In the genomic region with DNA sequence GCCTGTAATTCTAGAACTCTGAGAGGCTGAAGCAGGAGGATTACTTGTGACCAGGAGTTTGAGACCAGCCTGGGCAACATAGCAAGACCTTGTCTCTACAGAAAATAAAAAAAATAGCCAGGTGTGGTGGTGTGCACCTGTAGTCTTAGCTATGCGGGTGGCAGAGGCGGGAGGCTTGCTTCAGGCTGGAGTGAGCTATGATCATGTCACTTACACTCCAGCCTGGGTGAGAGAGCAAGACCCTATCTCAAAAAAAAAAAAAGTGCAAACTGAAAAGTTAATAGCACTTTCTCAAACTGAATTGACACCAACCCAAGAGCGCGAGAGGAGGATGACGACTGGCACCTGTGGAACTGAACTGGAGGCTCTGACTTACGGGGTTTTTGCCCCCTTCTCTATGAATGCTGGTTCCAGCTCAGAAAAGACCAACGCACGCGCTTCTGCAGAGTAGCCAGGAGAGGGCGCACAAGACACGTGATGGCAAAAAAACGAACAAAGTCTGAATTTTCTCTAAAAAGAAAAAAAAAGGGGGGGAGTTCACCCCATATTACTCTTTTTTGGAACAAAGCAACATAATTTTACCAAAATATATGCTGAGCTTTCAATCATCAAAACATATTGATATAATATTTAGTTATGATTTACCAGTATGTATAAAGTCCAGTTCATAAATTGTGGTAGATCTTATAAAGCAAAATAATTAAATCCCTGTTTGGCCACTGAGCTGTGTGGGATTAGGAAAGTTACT, we compare ENCODE assay signal across 8 cellular contexts. TPM values are rescaled to one million over a fixed set of nuclear protein-coding genes. Genes with fewer than 3 reads are reported as not detected.
DNase-seq lines count a peak whose midpoint lies in the region; ATAC-seq, FAIRE-seq and TF ChIP-seq lines count a peak whose summit lies in the region.

No MANE protein-coding gene starts in this region.

- POLR2A ChIA-PET in WTC11 (lab: Charles Lee), result interaction anchor here (0.9 to 2.2 kb wide), 4 partner anchors 24 to 346 kb away, joined by 3 to 9 read pairs (median 4); partner anchors contain the start of genes CFAP92 and RAB43
- POLR2A ChIA-PET in HepG2 (lab: Yijun Ruan, JAX), result interaction anchor here (0.6 to 1.3 kb wide), 2 partner anchors 149 to 779 kb away, joined by 3 read pairs; no protein-coding TSS in a partner anchor

- H3K27ac Mint-ChIP-seq in WTC11, result no peak overlapping the region

- H4K20me1 ChIP-seq in HepG2 (ENCODE audit: insufficient read depth, low read length), result no peaks in the 10 kb centered on the region

- H3K4me2 ChIP-seq in HepG2 (ENCODE audit: low read depth, low read length), result no peak overlapping the region

- in situ Hi-C loops in HepG2 (cut with HindIII; ENCODE audit: extremely low pct_ligation_motif_present, low pct_unique_long_range_greater_than_20kb), result loop anchor here (10.0 kb wide), 1 partner anchor 115 kb away; no protein-coding TSS in a partner anchor

- BruUV-seq in HepG2 (replicated peaks; lab: Mats Ljungman, UMichigan), result no TSS peak

- H3K4me3 ChIP-seq in cardiac fibroblast (replicated peaks in 1 of 2; ENCODE audit: low read depth in 2 of 2, low read length in 2 of 2) (no peak overlapping the region), HepG2 (replicated peaks in 1 of 3; ENCODE audit: insufficient read depth in 1 of 3, low read depth in 2 of 3, low read length in 3 of 3) (no peak overlapping the region)

- no peak overlapping the region for H3K27ac ChIP-seq in HepG2 (ENCODE audit: extremely low read length, insufficient read depth, low read length)

- TF ChIP-seq EP300 in HepG2 (IDR thresholded peaks at IDR 0.05; ENCODE audit: low read depth in 2 of 2, low read length in 2 of 2) (no peak), HepG2 (CRISPR knock-in tag; IDR thresholded peaks at IDR 0.05; ENCODE audit: borderline replicate concordance) (no peak)

- TF ChIP-seq CTCF in WTC11 (IDR thresholded peaks at IDR 0.05) (peak; percentile 71), cardiac fibroblast (IDR thresholded peaks at IDR 0.05; ENCODE audit: low read depth, low read length) (peak; percentile 92), HepG2 (CRISPR knock-in tag; IDR thresholded peaks at IDR 0.05) (peak; percentile 79)

- no peaks in the 10 kb centered on the region for H3K4me1 ChIP-seq in HepG2 (ENCODE audit: insufficient read depth, low read length)

- 2% methylated on average over 12 of the region's 12 CpGs for WGBS in HepG2 (ENCODE audit: low lambda C conversion rate)

- H2AFZ ChIP-seq in HepG2 (ENCODE audit: low read length), result no peak overlapping the region

- TF ChIP-seq RAD21 in HepG2 (CRISPR knock-in tag; IDR thresholded peaks at IDR 0.05), result peak; percentile 60

- H3K27me3 ChIP-seq in HepG2 (ENCODE audit: control insufficient read depth in 1 of 2, insufficient read depth in 2 of 2, low read length in 2 of 2), result peaks cover 2 to 37% of the 10 kb centered on the region in 2 experiments; a peak in 4 of 5 replicates

- H3K9ac ChIP-seq in HepG2 (ENCODE audit: insufficient read depth, low read depth, low read length), result no peak overlapping the region

- no peak overlapping the region for H3K4me3 Mint-ChIP-seq in WTC11

- H3K9me3 Mint-ChIP-seq in WTC11, result no peaks in the 10 kb centered on the region

- no peaks in the 10 kb centered on the region for H3K27me3 Mint-ChIP-seq in WTC11 (ENCODE audit: low read depth)

- no peaks in the 10 kb centered on the region for H3K9me3 ChIP-seq in HepG2 (ENCODE audit: low read length)

- FAIRE-seq in HepG2 (lab: Jason Lieb, UNC), result peak; percentile 52

- DNase-seq in NCI-H1436 (lab: John Stamatoyannopoulos, UW), result peak; percentile 64
- no peak for DNase-seq in NCI-H1436 treated with DMSO at 0.1 percent for 48 hours (lab: John Stamatoyannopoulos, UW)
- peak; percentile 26 for DNase-seq in NCI-H2107 (lab: John Stamatoyannopoulos, UW)
- peak; percentile 69 for DNase-seq in WTC11 (ENCODE audit: low spot score)
- peak; percentile 60 to 65 for DNase-seq in cardiac fibroblast (ENCODE audit: low read depth in 2 of 2)
- peak; percentile 25 for DNase-seq in HepG2 (ENCODE audit: low spot score)
- peak; percentile 44 for DNase-seq in stimulated activated CD8-positive, alpha-beta memory T cell treated with anti-CD3 and anti-CD28 coated beads, Interleukin-12 subunit alpha, Interleukin-12 subunit beta, amount 100 ng/mL, for 1 hour (ENCODE audit: low read depth)

- CTCF ChIA-PET in WTC11 (lab: Charles Lee), result interaction anchor here (0.5 to 2.9 kb wide), 64 partner anchors 8 to 413 kb away, joined by 3 to 70 read pairs (median 4); partner anchors contain the start of genes ACAD9, CFAP92, COPG1 and EFCC1
- CTCF ChIA-PET in HepG2 (lab: Yijun Ruan, JAX; ENCODE audit: low intra/inter-chr PET ratio, low total read pairs), result interaction anchor here (0.9 to 1.8 kb wide), 2 partner anchors 117 to 276 kb away, joined by 4 to 20 read pairs; no protein-coding TSS in a partner anchor

- H3K36me3 Mint-ChIP-seq in WTC11, result no peaks in the 10 kb centered on the region

- TF ChIP-seq POLR2A in HepG2 (IDR thresholded peaks at IDR 0.05; ENCODE audit: insufficient read depth in 1 of 2, low read depth in 2 of 2, low read length in 2 of 2), result no peak

- ATAC-seq in WTC11 (peak; percentile 81), HepG2 (peak; percentile 69), HG03196 (IDR thresholded peaks at IDR 0.05; ENCODE audit: unreplicated experiment) (no peak)

- no peaks in the 10 kb centered on the region for H3K36me3 ChIP-seq in HepG2 (replicated peaks in 1 of 2; ENCODE audit: control insufficient read depth in 1 of 2, insufficient read depth in 2 of 2, low read length in 2 of 2)

- H3K79me2 ChIP-seq in HepG2 (ENCODE audit: insufficient read depth, low read length), result no peaks in the 10 kb centered on the region

- intact Hi-C loops in HepG2 (cut with micrococcal nuclease; ENCODE audit: unreplicated experiment), result loop anchor here (1.0 to 5.0 kb wide), 4 partner anchors 46 to 279 kb away; partner anchors contain the start of gene COPG1

- H3K4me1 Mint-ChIP-seq in WTC11, result no peaks in the 10 kb centered on the region

TF ChIP-seq in HepG2, 621 proteins besides CTCF, POLR2A, EP300 and RAD21 (continues in another document):
- TF ChIP-seq ZNF501 (CRISPR knock-in tag; IDR thresholded peaks at IDR 0.05) (0 out of 2 replicates have a peak, but pooled peaks have one; percentile 25), TCF12 (IDR thresholded peaks at IDR 0.05) (no peak), TCF12 (CRISPR knock-in tag; IDR thresholded peaks at IDR 0.05) (no peak), SMC3 (IDR thresholded peaks at IDR 0.05; ENCODE audit: low read length) (peak; percentile 84), STAG1 (CRISPR knock-in tag; IDR thresholded peaks at IDR 0.05) (peak; percentile 88)

RNA-seq across cellular contexts. Expression of gene CFAP92, which starts 23.7 kb away (rescaled TPM):
- total RNA-seq in WTC11 (2021), result 2.3 to 2.9 TPM (median 2.6 TPM) in 3 replicates
- total RNA-seq in HepG2 (2016; rRNA removed; fragmentation: Illumina TruSeq; extraction: Trizol), result 0.45 and 0.46 TPM in 2 replicates
- total RNA-seq in HepG2 (2016; cell fraction: cytosol; rRNA removed; fragmentation: Illumina TruSeq; extraction: Trizol; ENCODE audit: low read depth), result 1.1 and 1.3 TPM in 2 replicates
- 0.13 and 0.54 TPM in 2 replicates for total RNA-seq in HepG2 (2016; cell fraction: insoluble cytoplasmic fraction; rRNA removed; fragmentation: Illumina TruSeq; extraction: Trizol)
- total RNA-seq in HepG2 (2016; cell fraction: membrane; rRNA removed; fragmentation: Illumina TruSeq; extraction: Trizol), result 1.2 and 1.5 TPM in 2 replicates
- total RNA-seq in HepG2 (2016; cell fraction: nucleus; rRNA removed; fragmentation: Illumina TruSeq; extraction: Trizol), result 0.38 TPM in 1 of 2 replicates, not detected in the other
- polyA plus RNA-seq in HepG2 (2011; rRNA removed), result 0.18 and 0.20 TPM in 2 replicates
- polyA plus RNA-seq in HepG2 (2011; cell fraction: cytosol; rRNA removed), result 0.13 TPM in 2 replicates
- polyA plus RNA-seq in HepG2 (2011; cell fraction: nucleus; rRNA removed), result 0.09 TPM in 1 of 2 replicates, not detected in the other
- polyA plus RNA-seq in HepG2 (2012), result 0.40 and 0.64 TPM in 2 replicates
- 1.2 and 2.4 TPM in 2 replicates for polyA plus RNA-seq in HepG2 (2016; cell fraction: cytosol; fragmentation: Illumina TruSeq; extraction: Trizol; ENCODE audit: low read depth)
- polyA plus RNA-seq in HepG2 (2016; cell fraction: insoluble cytoplasmic fraction; fragmentation: Illumina TruSeq; extraction: Trizol; ENCODE audit: low read depth), result 0.73 and 1.0 TPM in 2 replicates
- polyA plus RNA-seq in HepG2 (2016; cell fraction: membrane; fragmentation: Illumina TruSeq; extraction: Trizol; ENCODE audit: low read depth), result 1.4 and 1.6 TPM in 2 replicates
- polyA plus RNA-seq in HepG2 (2016; cell fraction: nucleus; fragmentation: Illumina TruSeq; extraction: Trizol; ENCODE audit: insufficient read depth, low read depth), result 0.68 and 1.4 TPM in 2 replicates
- not detected in 2 replicates for polyA minus RNA-seq in HepG2 (2011; rRNA and poly(A)+ RNA removed; ENCODE audit: low replicate concordance)
- polyA minus RNA-seq in HepG2 (2011; cell fraction: cytosol; rRNA and poly(A)+ RNA removed), result 0.09 TPM in 1 of 2 replicates, not detected in the other
- polyA minus RNA-seq in HepG2 (2011; cell fraction: nucleus; rRNA and poly(A)+ RNA removed), result 0.12 TPM in 1 of 2 replicates, not detected in the other

RNA-seq across cellular contexts. Expression of gene EFCC1, which starts 30.9 kb away (rescaled TPM):
- 0.16 to 0.31 TPM (median 0.16 TPM) in 3 replicates for total RNA-seq in WTC11 (2021)
- not detected in 2 replicates for total RNA-seq in HepG2 (2016; rRNA removed; fragmentation: Illumina TruSeq; extraction: Trizol)
- not detected in 2 replicates for total RNA-seq in HepG2 (2016; cell fraction: cytosol; rRNA removed; fragmentation: Illumina TruSeq; extraction: Trizol; ENCODE audit: low read depth)
- not detected in 2 replicates for total RNA-seq in HepG2 (2016; cell fraction: insoluble cytoplasmic fraction; rRNA removed; fragmentation: Illumina TruSeq; extraction: Trizol)
- not detected in 2 replicates for total RNA-seq in HepG2 (2016; cell fraction: membrane; rRNA removed; fragmentation: Illumina TruSeq; extraction: Trizol)
- total RNA-seq in HepG2 (2016; cell fraction: nucleus; rRNA removed; fragmentation: Illumina TruSeq; extraction: Trizol), result not detected in 2 replicates
- 0.03 TPM in 1 of 2 replicates, not detected in the other for polyA plus RNA-seq in HepG2 (2011; rRNA removed)
- 0.03 TPM in 1 of 2 replicates, not detected in the other for polyA plus RNA-seq in HepG2 (2011; cell fraction: cytosol; rRNA removed)
- polyA plus RNA-seq in HepG2 (2011; cell fraction: nucleus; rRNA removed), result 0.08 TPM in 1 of 2 replicates, not detected in the other
- not detected in 2 replicates for polyA plus RNA-seq in HepG2 (2012)
- polyA plus RNA-seq in HepG2 (2016; cell fraction: cytosol; fragmentation: Illumina TruSeq; extraction: Trizol; ENCODE audit: low read depth), result not detected in 2 replicates
- not detected in 2 replicates for polyA plus RNA-seq in HepG2 (2016; cell fraction: insoluble cytoplasmic fraction; fragmentation: Illumina TruSeq; extraction: Trizol; ENCODE audit: low read depth)
- not detected in 2 replicates for polyA plus RNA-seq in HepG2 (2016; cell fraction: membrane; fragmentation: Illumina TruSeq; extraction: Trizol; ENCODE audit: low read depth)
- not detected in 2 replicates for polyA plus RNA-seq in HepG2 (2016; cell fraction: nucleus; fragmentation: Illumina TruSeq; extraction: Trizol; ENCODE audit: insufficient read depth, low read depth)
- polyA minus RNA-seq in HepG2 (2011; rRNA and poly(A)+ RNA removed; ENCODE audit: low replicate concordance), result not detected in 2 replicates
- not detected in 2 replicates for polyA minus RNA-seq in HepG2 (2011; cell fraction: cytosol; rRNA and poly(A)+ RNA removed)
- not detected in 2 replicates for polyA minus RNA-seq in HepG2 (2011; cell fraction: nucleus; rRNA and poly(A)+ RNA removed)
